ENCODE assay signal across 23 cellular contexts in the genomic region with DNA sequence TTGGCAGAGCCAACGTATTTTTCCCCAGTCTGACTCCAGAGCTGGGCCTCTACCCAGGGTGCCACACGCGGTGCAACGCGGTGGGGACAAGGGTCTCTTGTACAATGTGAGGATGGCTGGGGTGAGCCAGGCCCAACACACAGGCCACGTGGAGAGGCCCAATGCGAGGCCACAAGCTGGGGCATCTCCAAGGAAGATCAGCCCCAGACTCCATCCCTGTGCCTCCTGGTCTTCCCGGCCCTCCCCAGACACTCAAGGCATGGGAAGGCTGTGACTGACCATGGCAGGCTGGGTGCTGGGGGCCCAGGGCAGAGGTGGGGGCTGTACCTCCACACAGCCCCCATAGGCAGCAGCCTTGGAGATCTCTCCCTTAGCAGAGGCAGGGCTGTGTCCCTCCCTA.
DNase-seq lines count a peak whose midpoint lies in the region; FAIRE-seq and TF ChIP-seq lines count a peak whose summit lies in the region.
"Had no signal": no experiment of that assay in that cellular context is flagged by ENCODE, and none has a peak within 500 bp of the region (broad histone marks: within the 10 kb centered on the region; RNA-seq: fewer than 3 reads in every experiment).

No MANE protein-coding gene starts in this region.

- intact Hi-C loops in cardiac septum (cut with DNase I) (no loop called here), kidney (cut with DNase I) (no loop called here), posterior vena cava (cut with DNase I) (no loop called here), vagina (cut with DNase I) (no loop called here)

- H3K27me3 ChIP-seq in right atrium auricular region, result no peaks in the 10 kb centered on the region
- H3K27me3 ChIP-seq in vagina, result no peaks in the 10 kb centered on the region

- H3K27ac ChIP-seq in right atrium auricular region, result no peak overlapping the region
- no peak overlapping the region for H3K27ac ChIP-seq in kidney (ENCODE audit: low read depth in 2 of 2, low read length in 2 of 2)
- no peak overlapping the region for H3K27ac ChIP-seq in vagina

- no peak for TF ChIP-seq POLR2A in vagina (IDR thresholded peaks at IDR 0.05)

- peak; percentile 54 for DNase-seq in cardiac septum (ENCODE audit: low spot score)
- no peak for DNase-seq in right atrium auricular region (ENCODE audit: low spot score)
- DNase-seq in kidney, result peak; percentile 48
- DNase-seq in posterior vena cava (ENCODE audit: low spot score), result peak; percentile 44
- peak; percentile 13 for DNase-seq in ureter (ENCODE audit: low spot score)
- DNase-seq in NCI-H1048 (lab: John Stamatoyannopoulos, UW), result no peak
- DNase-seq in vagina (ENCODE audit: extremely low spot score in 2 of 2), result no peak
- DNase-seq in COLO668 (lab: John Stamatoyannopoulos, UW; ENCODE audit: unreplicated experiment), result no peak
- DNase-seq: AML-193; Calu3; CD8-positive, alpha-beta T cell; DMS153; HCEC 1CT; KG1; NCI-H1092 treated with DMSO at 0.1 percent for 48 hours; NCI-H146; NCI-H2029; NCI-H2227 treated with DMSO at 0.1 percent for 48 hours; NCI-H510A; NCI-H774 had no signal

- H3K4me1 ChIP-seq in right atrium auricular region (no peaks in the 10 kb centered on the region), kidney (ENCODE audit: control insufficient read depth in 1 of 2, insufficient read depth in 1 of 2, low read depth in 1 of 2, low read length in 2 of 2) (no peaks in the 10 kb centered on the region), vagina (no peaks in the 10 kb centered on the region)

- FAIRE-seq in kidney (lab: Jason Lieb, UNC), result no peak
- FAIRE-seq: G401.6, GM12892 had no signal

- no peak for TF ChIP-seq CTCF in right atrium auricular region (IDR thresholded peaks at IDR 0.05)
- no peak for TF ChIP-seq CTCF in kidney (IDR thresholded peaks at IDR 0.05; ENCODE audit: borderline replicate concordance, extremely low read depth, insufficient read depth)
- TF ChIP-seq CTCF in vagina (IDR thresholded peaks at IDR 0.05), result no peak

- H3K36me3 ChIP-seq in right atrium auricular region (no peaks in the 10 kb centered on the region), kidney (ENCODE audit: control insufficient read depth in 1 of 2, insufficient read depth in 2 of 2, low read length in 2 of 2) (no peaks in the 10 kb centered on the region), vagina (no peaks in the 10 kb centered on the region)

- H3K4me3 ChIP-seq in right atrium auricular region, result no peak overlapping the region
- H3K4me3 ChIP-seq in kidney (ENCODE audit: low read length in 2 of 2), result no peak overlapping the region
- H3K4me3 ChIP-seq in vagina, result no peak overlapping the region
- H3K4me3 ChIP-seq: GM23338 had no signal

- no peak overlapping the region for H3K9ac ChIP-seq in kidney (ENCODE audit: low read length in 2 of 2)

- H3K9me3 ChIP-seq in right atrium auricular region, result no peaks in the 10 kb centered on the region
- no peaks in the 10 kb centered on the region for H3K9me3 ChIP-seq in kidney (ENCODE audit: control insufficient read depth in 1 of 2, low read length in 2 of 2)
- H3K9me3 ChIP-seq in vagina, result no peaks in the 10 kb centered on the region

Comparison
In these comparisons a context has a peak if more than half of its experiments do, and no peak if none do; other contexts are left out.
1. DNase-seq: peak in cardiac septum (single experiment), kidney (single experiment), posterior vena cava (single experiment) and ureter (single experiment); none in right atrium auricular region (single experiment), NCI-H1048 (single experiment), vagina (0 of 2) and COLO668 (single experiment).